In the genomic region with DNA sequence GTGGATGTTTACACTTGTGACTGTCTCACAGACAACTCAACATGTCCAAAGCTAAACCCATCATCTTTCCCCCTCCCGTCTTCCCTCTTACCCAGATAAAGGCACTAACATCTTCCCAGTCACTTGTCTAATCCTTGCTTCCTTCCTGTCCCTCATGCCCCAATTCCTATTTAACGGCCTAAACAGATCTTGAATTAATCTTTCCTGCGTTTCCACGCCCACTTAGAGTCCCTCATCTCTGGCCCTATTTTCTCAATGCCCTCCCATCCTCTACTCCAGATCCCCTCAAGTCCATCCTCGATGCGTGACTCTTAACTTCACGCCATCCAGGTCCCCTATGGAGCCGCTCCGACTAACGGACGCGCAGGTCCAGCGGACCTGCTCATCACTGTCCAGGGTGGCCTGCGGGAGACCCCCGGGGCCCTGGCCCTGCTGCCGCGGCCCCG, we compare ENCODE assay signal across 8 cellular contexts. TPM values are rescaled to one million over a fixed set of nuclear protein-coding genes. Genes with fewer than 3 reads are reported as not detected.
DNase-seq lines count a peak whose midpoint lies in the region; ATAC-seq and TF ChIP-seq lines count a peak whose summit lies in the region.

No MANE protein-coding gene starts in this region.

- H3K4me1 ChIP-seq in right atrium auricular region (peaks cover 0 to 21% of the 10 kb centered on the region in 2 donors), gastrocnemius medialis (peaks cover 13 to 26% of the 10 kb centered on the region in 2 donors)

- peak overlapping the region; percentile 94 for H2AFZ ChIP-seq in SU-DHL-6 (ENCODE audit: low read depth, low read length, severe bottlenecking)

- H3F3A ChIP-seq in SU-DHL-6 (ENCODE audit: insufficient read depth) = no peaks in the 10 kb centered on the region; the same call in 1 of the 2 replicates

- H3K79me2 ChIP-seq in SU-DHL-6 (ENCODE audit: insufficient read depth, low read length) = peaks cover 8% of the 10 kb centered on the region; the same call in 1 of the 2 replicates

- H3K27ac ChIP-seq in right atrium auricular region (peak overlapping the region; percentile 92 to 93), SU-DHL-6 (ENCODE audit: low read depth, low read length) (no peak overlapping the region), gastrocnemius medialis (peak overlapping the region; percentile 86 to 98 (median 92))

- H3K9me3 ChIP-seq in right atrium auricular region (no peaks in the 10 kb centered on the region), SU-DHL-6 (ENCODE audit: insufficient read depth, low read length) (no peaks in the 10 kb centered on the region), gastrocnemius medialis (no peaks in the 10 kb centered on the region)

- intact Hi-C loops in Right ventricle myocardium inferior (cut with DNase I) = loop anchor here (1.0 to 2.0 kb wide), 3 partner anchors 79 to 143 kb away; a partner anchor contains a TSS
- intact Hi-C loops in gastrocnemius medialis (cut with DNase I; ENCODE audit: low total_unique reads) = loop anchor here (1.0 to 5.0 kb wide), 5 partner anchors 94 to 260 kb away; a partner anchor contains a TSS

- no peaks in the 10 kb centered on the region for H3K9me2 ChIP-seq in SU-DHL-6 (replicated peaks; ENCODE audit: insufficient read depth, low read length)

- peak overlapping the region; percentile 94 for H3K9ac ChIP-seq in SU-DHL-6 (ENCODE audit: low read length)

- TF ChIP-seq CTCF in right atrium auricular region (IDR thresholded peaks at IDR 0.05) = no peak
- TF ChIP-seq CTCF in SU-DHL-6 (IDR thresholded peaks at IDR 0.05; ENCODE audit: insufficient read depth, low read length, poor library complexity, severe bottlenecking) = no peak
- no peak for TF ChIP-seq CTCF in fibroblast of pulmonary artery (IDR thresholded peaks at IDR 0.05; ENCODE audit: low read length, missing control alignments)
- TF ChIP-seq CTCF in gastrocnemius medialis (IDR thresholded peaks at IDR 0.05 in 4 of 5, conservative IDR thresholded peaks at IDR 0.05 in 1 of 5) = no peak

- H4K20me1 ChIP-seq in SU-DHL-6 (ENCODE audit: low read depth, low read length) = no peaks in the 10 kb centered on the region

- H3K27me3 ChIP-seq in right atrium auricular region (no peaks in the 10 kb centered on the region), SU-DHL-6 (ENCODE audit: low read length) (no peaks in the 10 kb centered on the region), gastrocnemius medialis (no peaks in the 10 kb centered on the region)

- DNase-seq in right atrium auricular region (ENCODE audit: low spot score) (peak; percentile 30), Right ventricle myocardium inferior (ENCODE audit: missing footprints) (no peak), fibroblast of pulmonary artery (ENCODE audit: low read depth) (peak; percentile 22), gastrocnemius medialis (no peak), kidney tubule cell (ENCODE audit: low spot score) (no peak), left lobe of liver (ENCODE audit: low spot score) (no peak)
- DNase-seq in activated CD4-positive, CD25-positive, alpha-beta regulatory T cell (lab: John Stamatoyannopoulos, UW) = no peak

- H3K4me3 ChIP-seq in right atrium auricular region = peak overlapping the region; percentile 91 to 92
- H3K4me3 ChIP-seq in SU-DHL-6 (ENCODE audit: insufficient read depth, low read length, poor library complexity, severe bottlenecking) = peak overlapping the region; percentile 73
- peak overlapping the region; percentile 83 for H3K4me3 ChIP-seq in fibroblast of pulmonary artery (replicated peaks; ENCODE audit: low read depth, low read length)
- H3K4me3 ChIP-seq in gastrocnemius medialis = peak overlapping the region; percentile 76 to 100 (median 94)

- ATAC-seq in Right ventricle myocardium inferior = no peak
- peak; percentile 35 to 44 for ATAC-seq in gastrocnemius medialis
- no peak for ATAC-seq in left lobe of liver

- TF ChIP-seq POLR2A in gastrocnemius medialis (IDR thresholded peaks at IDR 0.05) = no peak

- peak overlapping the region; percentile 81 for H3K4me2 ChIP-seq in SU-DHL-6 (ENCODE audit: low read depth, low read length, poor library complexity, severe bottlenecking)

- no peaks in the 10 kb centered on the region for H3K36me3 ChIP-seq in right atrium auricular region
- H3K36me3 ChIP-seq in SU-DHL-6 (ENCODE audit: low read length) = 0 out of 2 replicates have a peak, but pooled peaks cover 3% of the 10 kb centered on the region
- peaks cover 0 to 9% of the 10 kb centered on the region in 2 donors for H3K36me3 ChIP-seq in gastrocnemius medialis

- in situ Hi-C loops in gastrocnemius medialis (cut with MboI; ENCODE audit: low sequenced_read_pairs in 4 of 4) = no loop called here

RNA-seq across cellular contexts. Expression of a gene that starts 0.7 kb away (rescaled TPM):
- total RNA-seq in right atrium auricular region (10 to 100 TPM in 1 of 2 donors, 1 to 10 TPM in 1; 6.5 to 11.3 TPM), Right ventricle myocardium inferior (10.8 TPM), gastrocnemius medialis (1 to 10 TPM; 3.3 to 9.7 (median 5.6) TPM), left lobe of liver (40.6 TPM)

RNA-seq across cellular contexts. Expression of a gene that starts 40.0 kb away (rescaled TPM):
- total RNA-seq in right atrium auricular region (1 to 10 TPM in 1 of 2 donors, under 1 TPM in 1; 0.26 to 2.0 TPM), Right ventricle myocardium inferior (not detected), gastrocnemius medialis (under 1 TPM in 1 of 4 donors, not detected in 3; 0.11 TPM), left lobe of liver (1.7 TPM)

Comparison
In these comparisons a context has a peak if more than half of its experiments do, and no peak if none do; other contexts are left out.
1. DNase-seq: peak in right atrium auricular region (single experiment) and fibroblast of pulmonary artery (single experiment); none in Right ventricle myocardium inferior (single experiment), gastrocnemius medialis (0 of 2), kidney tubule cell (single experiment), left lobe of liver (single experiment) and activated CD4-positive, CD25-positive, alpha-beta regulatory T cell (0 of 4).
2. ATAC-seq: peak in gastrocnemius medialis (2 of 2); none in Right ventricle myocardium inferior (single experiment) and left lobe of liver (single experiment).
3. Peak in every context shown above with its lines, with median percentiles within 50 percentile points of each other: H3K4me3 ChIP-seq.